Comparison of ENCODE assay signal across 31 cellular contexts in the genomic region with DNA sequence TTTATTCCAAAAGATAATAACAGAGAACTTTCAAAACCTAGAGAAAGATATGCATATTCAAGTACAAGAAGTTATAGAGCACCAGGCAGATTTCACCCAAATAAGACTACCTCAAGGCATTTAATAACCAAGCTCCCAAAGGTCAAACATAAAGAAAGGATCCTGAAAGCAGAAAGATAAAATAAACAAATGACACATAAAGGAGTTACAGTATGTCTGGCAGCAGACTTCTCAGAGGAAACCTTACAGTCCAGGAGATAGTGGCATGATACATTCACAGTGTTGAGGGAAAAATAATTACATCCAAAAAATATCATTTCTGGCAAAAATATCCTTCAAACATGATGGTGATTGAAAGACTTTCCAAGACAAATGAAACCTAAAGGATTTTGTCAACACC.
"Had no signal": no experiment of that assay in that cellular context is flagged by ENCODE, and none has a peak within 500 bp of the region (broad histone marks: within the 10 kb centered on the region; RNA-seq: fewer than 3 reads in every experiment).

No MANE protein-coding gene starts in this region.

- H3K36me3 ChIP-seq: adrenal gland, cardiac muscle cell, WERI-Rb-1 had no signal

- H3K9me3 Mint-ChIP-seq: activated CD4-positive, alpha-beta memory T cell treated with anti-CD3 and anti-CD28 coated beads, Interleukin-2, amount 10 ng/mL, durations not matched to agents 7 days and 5 days; activated T-helper 17 cell treated with anti-CD3 and anti-CD28 coated beads, Interleukin-2, amount 50 U/mL, for 72 hours had no signal

- H3K4me1 Mint-ChIP-seq: activated CD4-positive, alpha-beta memory T cell treated with anti-CD3 and anti-CD28 coated beads, Interleukin-2, amount 10 ng/mL, durations not matched to agents 7 days and 5 days; activated naive CD4-positive, alpha-beta T cell treated with anti-CD3 and anti-CD28 coated beads, Interleukin-2, amount 50 U/mL, for 24 hours; activated naive CD8-positive, alpha-beta T cell treated with anti-CD3 and anti-CD28 coated beads, Interleukin-2, amount 10 ng/mL, durations not matched to agents 7 days and 5 days; activated T-helper 17 cell treated with anti-CD3 and anti-CD28 coated beads, Interleukin-2, amount 50 U/mL, for 72 hours; brain; central memory CD8-positive, alpha-beta T cell had no signal

- H3K4me3 ChIP-seq: adrenal gland, cardiac muscle cell, coronary artery had no signal

- DNase-seq: activated CD4-positive, alpha-beta memory T cell treated with anti-CD3 and anti-CD28 coated beads, Interleukin-2, amount 10 ng/mL, durations not matched to agents 7 days and 5 days; activated CD4-positive, alpha-beta T cell treated with anti-CD3 and anti-CD28 coated beads for 1 hour; activated CD4-positive, alpha-beta T cell treated with anti-CD3 and anti-CD28 coated beads for 48 hours; activated CD4-positive, CD25-positive, alpha-beta regulatory T cell; activated effector memory CD4-positive, alpha-beta T cell treated with anti-CD3 and anti-CD28 coated beads, Interleukin-2, amount 50 U/mL, for 16 hours; activated naive CD4-positive, alpha-beta T cell treated with Interleukin-2 at 50 U/mL for 16 hours; activated naive CD8-positive, alpha-beta T cell treated with anti-CD3 and anti-CD28 coated beads, Interleukin-2, amount 10 ng/mL, durations not matched to agents 7 days and 5 days; activated T-cell treated with anti-CD3 and anti-CD28 coated beads, Interleukin-2, amount 50 U/mL, for 1 hour; activated T-cell treated with anti-CD3 and anti-CD28 coated beads, Interleukin-2, amount 50 U/mL, for 72 hours; adrenal gland; Karpas-422; MM.1S; MV-4-11; NCI-H1092; NCI-H1436 treated with DMSO at 0.1 percent for 48 hours; NCI-H1694 treated with DMSO at 0.1 percent for 48 hours; NCI-H2029; NCI-H345; NCI-H524 treated with DMSO at 0.1 percent for 48 hours; SW 1271; T-helper 1 cell; T-helper 2 cell; T1000; WERI-Rb-1 had no signal

- H3K27me3 ChIP-seq: adrenal gland, cardiac muscle cell had no signal

- H3K9me3 ChIP-seq: adrenal gland had no signal

- H3K4me1 ChIP-seq: adrenal gland had no signal

- H3K36me3 Mint-ChIP-seq: activated naive CD8-positive, alpha-beta T cell treated with anti-CD3 and anti-CD28 coated beads, Interleukin-2, amount 10 ng/mL, durations not matched to agents 7 days and 5 days; brain had no signal

- H3K4me3 Mint-ChIP-seq: activated CD4-positive, alpha-beta memory T cell treated with anti-CD3 and anti-CD28 coated beads, Interleukin-2, amount 10 ng/mL, durations not matched to agents 7 days and 5 days; activated naive CD4-positive, alpha-beta T cell treated with anti-CD3 and anti-CD28 coated beads, Interleukin-2, amount 50 U/mL, for 24 hours; activated naive CD8-positive, alpha-beta T cell treated with anti-CD3 and anti-CD28 coated beads, Interleukin-2, amount 10 ng/mL, durations not matched to agents 7 days and 5 days; activated T-cell treated with anti-CD3 and anti-CD28 coated beads, Interleukin-2, amount 50 U/mL, for 72 hours; activated T-helper 17 cell treated with anti-CD3 and anti-CD28 coated beads, Interleukin-2, amount 50 U/mL, for 72 hours; brain; central memory CD8-positive, alpha-beta T cell had no signal

- H3K27ac Mint-ChIP-seq: activated CD4-positive, alpha-beta memory T cell treated with anti-CD3 and anti-CD28 coated beads, Interleukin-2, amount 10 ng/mL, durations not matched to agents 7 days and 5 days; activated naive CD4-positive, alpha-beta T cell treated with anti-CD3 and anti-CD28 coated beads, Interleukin-2, amount 50 U/mL, for 24 hours; activated naive CD8-positive, alpha-beta T cell treated with anti-CD3 and anti-CD28 coated beads, Interleukin-2, amount 10 ng/mL, durations not matched to agents 7 days and 5 days; activated T-cell treated with anti-CD3 and anti-CD28 coated beads, Interleukin-2, amount 50 U/mL, for 72 hours; activated T-helper 17 cell treated with anti-CD3 and anti-CD28 coated beads, Interleukin-2, amount 50 U/mL, for 72 hours; brain had no signal

- H3K27ac ChIP-seq: adrenal gland, cardiac muscle cell, coronary artery, RWPE1, WERI-Rb-1 had no signal

- H3K27me3 Mint-ChIP-seq: activated CD4-positive, alpha-beta memory T cell treated with anti-CD3 and anti-CD28 coated beads, Interleukin-2, amount 10 ng/mL, durations not matched to agents 7 days and 5 days; activated naive CD8-positive, alpha-beta T cell treated with anti-CD3 and anti-CD28 coated beads, Interleukin-2, amount 10 ng/mL, durations not matched to agents 7 days and 5 days; activated T-helper 17 cell treated with anti-CD3 and anti-CD28 coated beads, Interleukin-2, amount 50 U/mL, for 72 hours; brain; central memory CD8-positive, alpha-beta T cell had no signal
